Comparison of ENCODE assay signal across 8 cellular contexts in genomic region chr5:1523793-1524480, GRCh38. TPM values are rescaled to one million over a fixed set of nuclear protein-coding genes. Genes with fewer than 3 reads are reported as not detected.
DNase-seq lines count a peak whose midpoint lies in the region; ATAC-seq and TF ChIP-seq lines count a peak whose summit lies in the region.

TSS of gene LPCAT1 (minus strand) at chr5:1523960. CDS start at chr5:1523844, 116 bp downstream.

- TF ChIP-seq CTCF in Panc1 (IDR thresholded peaks at IDR 0.05), result no peak

- H3K27ac ChIP-seq in Panc1 (ENCODE audit: low read length), result peak within 1 kb of the TSS; percentile 86
- H3K27ac ChIP-seq in naive thymus-derived CD4-positive, alpha-beta T cell (ENCODE audit: low read depth, low read length), result peak within 1 kb of the TSS; percentile 81

- no peaks in the 10 kb centered on the region for H3K27me3 ChIP-seq in Panc1 (ENCODE audit: control insufficient read depth, insufficient read depth, low read length)
- H3K27me3 ChIP-seq in naive thymus-derived CD4-positive, alpha-beta T cell (ENCODE audit: control insufficient read depth in 2 of 2, insufficient read depth in 2 of 2, low read length in 2 of 2), result no peaks in the 10 kb centered on the region

- H3K36me3 ChIP-seq in Panc1 (ENCODE audit: control insufficient read depth, insufficient read depth, low read length), result peaks cover 5% of the 10 kb centered on the region
- peaks cover 0 to 15% (median 0%) of the 10 kb centered on the region in 3 experiments for H3K36me3 ChIP-seq in naive thymus-derived CD4-positive, alpha-beta T cell (ENCODE audit: control insufficient read depth in 2 of 3, insufficient read depth in 3 of 3, low read length in 3 of 3)

- in situ Hi-C loops in Panc1 (cut with HindIII; ENCODE audit: low pct_unique_long_range_greater_than_20kb, low sequenced_read_pairs), result no loop called here

- H3K27me3 Mint-ChIP-seq in activated T-helper 1 cell treated with anti-CD3 and anti-CD28 coated beads, Interleukin-12 subunit alpha, Interleukin-12 subunit beta, Interleukin-2, Interleukin-4 antibody, amounts not matched to agents 30 ng/mL and 10 ng/mL and 1 ng/mL, durations not matched to agents 14 hours and 24 hours and 36 hours (ENCODE audit: insufficient read depth), result no peaks in the 10 kb centered on the region
- H3K27me3 Mint-ChIP-seq in naive thymus-derived CD4-positive, alpha-beta T cell, result peaks cover 0 to 8% (median 0%) of the 10 kb centered on the region in 5 donors
- H3K27me3 Mint-ChIP-seq in stimulated activated naive B cell treated with anti-CD40 and anti-IgM and Interleukin-4, amounts not matched to agents 10 μg/mL and 1 μg/mL and 100 μg/mL, for 72 hours, result no peaks in the 10 kb centered on the region

- H3K9me3 Mint-ChIP-seq in activated T-helper 1 cell treated with anti-CD3 and anti-CD28 coated beads, Interleukin-12 subunit alpha, Interleukin-12 subunit beta, Interleukin-2, Interleukin-4 antibody, amounts not matched to agents 30 ng/mL and 10 ng/mL and 1 ng/mL, durations not matched to agents 14 hours and 24 hours and 36 hours, result no peaks in the 10 kb centered on the region
- H3K9me3 Mint-ChIP-seq in naive thymus-derived CD4-positive, alpha-beta T cell, result no peaks in the 10 kb centered on the region
- no peaks in the 10 kb centered on the region for H3K9me3 Mint-ChIP-seq in stimulated activated naive B cell treated with anti-CD40 and anti-IgM and Interleukin-4, amounts not matched to agents 10 μg/mL and 1 μg/mL and 100 μg/mL, for 72 hours

- peaks cover 12% of the 10 kb centered on the region for H3K4me1 ChIP-seq in Panc1 (ENCODE audit: control insufficient read depth, insufficient read depth, low read length)
- H3K4me1 ChIP-seq in naive thymus-derived CD4-positive, alpha-beta T cell (ENCODE audit: control insufficient read depth in 2 of 2, insufficient read depth in 2 of 2, low read length in 2 of 2), result peaks cover 13 to 30% of the 10 kb centered on the region in 2 donors

- peak within 1 kb of the TSS; percentile 59 to 72 for H3K4me3 ChIP-seq in Panc1 (ENCODE audit: low read depth in 2 of 2, low read length in 2 of 2)
- H3K4me3 ChIP-seq in naive thymus-derived CD4-positive, alpha-beta T cell (ENCODE audit: low read length), result peak within 1 kb of the TSS; percentile 61

- peak within 1 kb of the TSS; percentile 34 for H3K27ac Mint-ChIP-seq in activated T-helper 1 cell treated with anti-CD3 and anti-CD28 coated beads, Interleukin-12 subunit alpha, Interleukin-12 subunit beta, Interleukin-2, Interleukin-4 antibody, amounts not matched to agents 30 ng/mL and 10 ng/mL and 1 ng/mL, durations not matched to agents 14 hours and 24 hours and 36 hours
- peak within 1 kb of the TSS in 6 of 9 donors; percentile 33 to 77 (median 69) for H3K27ac Mint-ChIP-seq in naive thymus-derived CD4-positive, alpha-beta T cell
- H3K27ac Mint-ChIP-seq in stimulated activated naive B cell treated with anti-CD40 and anti-IgM and Interleukin-4, amounts not matched to agents 10 μg/mL and 1 μg/mL and 100 μg/mL, for 72 hours, result peak within 1 kb of the TSS; percentile 87

- H3K9me3 ChIP-seq in Panc1 (ENCODE audit: control insufficient read depth, insufficient read depth, low read depth, low read length), result no peaks in the 10 kb centered on the region
- H3K9me3 ChIP-seq in naive thymus-derived CD4-positive, alpha-beta T cell (ENCODE audit: control insufficient read depth in 2 of 3, low read length in 3 of 3), result no peaks in the 10 kb centered on the region

- intact Hi-C loops in Panc1 (cut with micrococcal nuclease; ENCODE audit: unreplicated experiment), result no loop called here
- intact Hi-C loops in activated T-helper 1 cell treated with anti-CD3 and anti-CD28 coated beads, Interleukin-12 subunit alpha, Interleukin-12 subunit beta, Interleukin-2, Interleukin-4 antibody, amounts not matched to agents 30 ng/mL and 10 ng/mL and 1 ng/mL, durations not matched to agents 14 hours and 24 hours and 36 hours (cut with micrococcal nuclease), result loop anchor here (1.0 to 2.0 kb wide), 6 partner anchors 12 to 268 kb away; no protein-coding TSS in a partner anchor
- intact Hi-C loops in naive thymus-derived CD4-positive, alpha-beta T cell (cut with micrococcal nuclease), result loop anchor here (1.0 to 10.0 kb wide), 7 partner anchors 12 to 278 kb away; partner anchors contain the start of genes CLPTM1L (in 1 of the 2) and NDUFS6 (in 1 of the 2)

- BruUV-seq in Panc1 (replicated peaks; lab: Mats Ljungman, UMichigan), result no TSS peak

- H3K4me1 Mint-ChIP-seq in activated T-helper 1 cell treated with anti-CD3 and anti-CD28 coated beads, Interleukin-12 subunit alpha, Interleukin-12 subunit beta, Interleukin-2, Interleukin-4 antibody, amounts not matched to agents 30 ng/mL and 10 ng/mL and 1 ng/mL, durations not matched to agents 14 hours and 24 hours and 36 hours (ENCODE audit: low read depth), result peaks cover 15% of the 10 kb centered on the region
- H3K4me1 Mint-ChIP-seq in naive thymus-derived CD4-positive, alpha-beta T cell, result peaks cover 13 to 30% (median 19%) of the 10 kb centered on the region in 7 donors
- peaks cover 48 to 53% of the 10 kb centered on the region in 2 donors for H3K4me1 Mint-ChIP-seq in stimulated activated naive B cell treated with anti-CD40 and anti-IgM and Interleukin-4, amounts not matched to agents 10 μg/mL and 1 μg/mL and 100 μg/mL, for 72 hours

- ATAC-seq in GM21526 (IDR thresholded peaks at IDR 0.05; ENCODE audit: low FRiP score, unreplicated experiment) (peak; percentile 77), Panc1 (peak; percentile 90)
- peak; percentile 93 for ATAC-seq in naive thymus-derived CD4-positive, alpha-beta T cell
- ATAC-seq in stimulated activated naive B cell treated with anti-CD40 and anti-IgM and Interleukin-4, amounts not matched to agents 10 μg/mL and 1 μg/mL and 100 μg/mL, for 72 hours (replicated peaks), result peak; percentile 79 to 85

- CTCF ChIA-PET in Panc1 (lab: Charles Lee), result no interaction called here
- CTCF ChIA-PET in naive thymus-derived CD4-positive, alpha-beta T cell (lab: Charles Lee), result interaction anchor here (0.5 kb wide), 1 partner anchor 1476 kb away, joined by 5 read pairs; no protein-coding TSS in a partner anchor

- DNase-seq in DMS114 treated with DMSO at 0.1 percent for 48 hours (lab: John Stamatoyannopoulos, UW; ENCODE audit: unreplicated experiment) (peak; percentile 50), HuH-7 (ENCODE audit: low spot score) (peak; percentile 77), Panc1 (ENCODE audit: low read depth, low spot score) (no peak), fibroblast of gingiva (ENCODE audit: low read depth) (peak; percentile 70)
- DNase-seq in activated T-helper 1 cell treated with anti-CD3 and anti-CD28 coated beads, Interleukin-12 subunit alpha, Interleukin-12 subunit beta, Interleukin-2, Interleukin-4 antibody, amounts not matched to agents 30 ng/mL and 10 ng/mL and 1 ng/mL, durations not matched to agents 14 hours and 24 hours and 36 hours (ENCODE audit: low spot score), result peak; percentile 74
- peak; percentile 44 to 91 (median 71) for DNase-seq in naive thymus-derived CD4-positive, alpha-beta T cell
- peak; percentile 79 for DNase-seq in stimulated activated naive B cell treated with anti-CD40 and anti-IgM and Interleukin-4, amounts not matched to agents 10 μg/mL and 1 μg/mL and 100 μg/mL, for 72 hours

- POLR2A ChIA-PET in Panc1 (lab: Charles Lee), result no interaction called here
- POLR2A ChIA-PET in naive thymus-derived CD4-positive, alpha-beta T cell (lab: Charles Lee), result interaction anchor here (0.6 to 2.0 kb wide), 4 partner anchors 9 to 1050 kb away, joined by 3 to 21 read pairs (median 5); no protein-coding TSS in a partner anchor

- peaks cover 11% of the 10 kb centered on the region for H3K36me3 Mint-ChIP-seq in activated T-helper 1 cell treated with anti-CD3 and anti-CD28 coated beads, Interleukin-12 subunit alpha, Interleukin-12 subunit beta, Interleukin-2, Interleukin-4 antibody, amounts not matched to agents 30 ng/mL and 10 ng/mL and 1 ng/mL, durations not matched to agents 14 hours and 24 hours and 36 hours (ENCODE audit: low read depth)
- peaks cover 0 to 4% (median 0%) of the 10 kb centered on the region in 5 donors for H3K36me3 Mint-ChIP-seq in naive thymus-derived CD4-positive, alpha-beta T cell
- peaks cover 14 to 26% of the 10 kb centered on the region in 2 donors for H3K36me3 Mint-ChIP-seq in stimulated activated naive B cell treated with anti-CD40 and anti-IgM and Interleukin-4, amounts not matched to agents 10 μg/mL and 1 μg/mL and 100 μg/mL, for 72 hours

- peak within 1 kb of the TSS; percentile 91 for H3K4me3 Mint-ChIP-seq in activated T-helper 1 cell treated with anti-CD3 and anti-CD28 coated beads, Interleukin-12 subunit alpha, Interleukin-12 subunit beta, Interleukin-2, Interleukin-4 antibody, amounts not matched to agents 30 ng/mL and 10 ng/mL and 1 ng/mL, durations not matched to agents 14 hours and 24 hours and 36 hours
- peak within 1 kb of the TSS; percentile 73 to 89 (median 83) for H3K4me3 Mint-ChIP-seq in naive thymus-derived CD4-positive, alpha-beta T cell
- peak within 1 kb of the TSS; percentile 81 to 91 for H3K4me3 Mint-ChIP-seq in stimulated activated naive B cell treated with anti-CD40 and anti-IgM and Interleukin-4, amounts not matched to agents 10 μg/mL and 1 μg/mL and 100 μg/mL, for 72 hours

RNA-seq across cellular contexts. Expression of gene LPCAT1, which starts in this region (rescaled TPM):
- 59.8 TPM for total RNA-seq in Panc1 (2021; ENCODE audit: unreplicated experiment)
- polyA plus RNA-seq in Panc1 (2012; ENCODE audit: insufficient read length), result 64.2 TPM
- total RNA-seq in activated T-helper 1 cell treated with anti-CD3 and anti-CD28 coated beads, Interleukin-12 subunit alpha, Interleukin-12 subunit beta, Interleukin-2, Interleukin-4 antibody, amounts not matched to agents 30 ng/mL and 10 ng/mL and 1 ng/mL, durations not matched to agents 14 hours and 24 hours and 36 hours, result 103 and 110 TPM in 2 replicates
- 10 to 100 TPM; 29.4 to 89.4 (median 49.7) TPM for total RNA-seq in naive thymus-derived CD4-positive, alpha-beta T cell
- polyA plus RNA-seq in naive thymus-derived CD4-positive, alpha-beta T cell, result 10 to 100 TPM in 1 of 2 donors, 1 to 10 TPM in 1; 9.9 to 23.5 TPM

Comparison
In these comparisons a context has a peak if more than half of its experiments do, and no peak if none do; other contexts are left out.
1. H3K27ac Mint-ChIP-seq: peak in every context shown above with its lines; median percentile 87 in stimulated activated naive B cell treated with anti-CD40 and anti-IgM and Interleukin-4, amounts not matched to agents 10 μg/mL and 1 μg/mL and 100 μg/mL, for 72 hours; 69 in naive thymus-derived CD4-positive, alpha-beta T cell; 34 in activated T-helper 1 cell treated with anti-CD3 and anti-CD28 coated beads, Interleukin-12 subunit alpha, Interleukin-12 subunit beta, Interleukin-2, Interleukin-4 antibody, amounts not matched to agents 30 ng/mL and 10 ng/mL and 1 ng/mL, durations not matched to agents 14 hours and 24 hours and 36 hours.